Comparison of ENCODE assay signal across 16 cellular contexts in the genomic region with DNA sequence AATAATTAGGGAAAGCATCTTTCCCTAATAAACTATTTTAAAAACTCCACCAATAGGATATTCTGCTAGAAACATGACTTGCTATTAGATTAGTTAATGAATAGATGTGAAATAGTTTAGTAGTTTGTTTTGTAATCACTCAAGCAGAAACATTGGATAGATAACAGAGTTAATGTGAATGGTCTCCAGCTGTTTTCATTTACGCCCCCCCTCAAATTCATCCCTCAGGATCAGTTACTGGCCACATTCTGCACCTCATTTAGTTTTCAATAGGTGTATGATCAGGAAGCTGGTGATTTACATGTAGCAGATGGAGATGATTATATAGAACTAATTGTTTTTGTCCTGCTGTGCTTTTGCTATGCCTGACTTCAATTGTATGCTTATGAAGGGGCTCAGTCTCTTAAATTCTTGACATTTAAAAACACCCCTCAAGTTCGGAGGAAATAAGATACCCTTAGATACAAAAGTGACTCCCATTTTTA.
DNase-seq lines count a peak whose midpoint lies in the region; ATAC-seq and TF ChIP-seq lines count a peak whose summit lies in the region.
"Had no signal": no experiment of that assay in that cellular context is flagged by ENCODE, and none has a peak within 500 bp of the region (broad histone marks: within the 10 kb centered on the region; RNA-seq: fewer than 3 reads in every experiment).

No MANE protein-coding gene starts in this region.

- ATAC-seq in SK-N-SH treated with all-trans-retinoic acid at 6 μM for 48 hours, result no peak
- no peak for ATAC-seq in HG03039 (IDR thresholded peaks at IDR 0.05; ENCODE audit: unreplicated experiment)
- ATAC-seq in HG03378 (IDR thresholded peaks at IDR 0.05; ENCODE audit: unreplicated experiment), result no peak

- DNase-seq in COR-L47 (lab: John Stamatoyannopoulos, UW) (peak; percentile 60), NCI-H146 (lab: John Stamatoyannopoulos, UW) (peak; percentile 94), NCI-H524 treated with DMSO at 0.1 percent for 48 hours (lab: John Stamatoyannopoulos, UW) (peak; percentile 43), hepatic stellate cell (ENCODE audit: low spot score) (no peak)
- DNase-seq: Caco-2, EL, H7, IMR-90, Karpas-422, MM.1S, NCI-H1436, PC-9, SJCRH30 had no signal

TF ChIP-seq in SK-N-SH treated with all-trans-retinoic acid at 6 μM for 48 hours, 23 proteins besides CTCF, POLR2A, EP300 and RAD21:
- TF ChIP-seq PPARA (CRISPR knock-in tag; IDR thresholded peaks at IDR 0.05; ENCODE audit: borderline replicate concordance) (no peak), ZNF70 (CRISPR knock-in tag; IDR thresholded peaks at IDR 0.05) (no peak), TCF4 (CRISPR knock-in tag; IDR thresholded peaks at IDR 0.05; ENCODE audit: borderline replicate concordance) (peak; percentile 64), ESRRG (CRISPR knock-in tag; IDR thresholded peaks at IDR 0.05) (no peak), ARNTL (CRISPR knock-in tag; IDR thresholded peaks at IDR 0.05; ENCODE audit: borderline replicate concordance, low read depth) (no peak)
- TF ChIP-seq, protein P1, sequence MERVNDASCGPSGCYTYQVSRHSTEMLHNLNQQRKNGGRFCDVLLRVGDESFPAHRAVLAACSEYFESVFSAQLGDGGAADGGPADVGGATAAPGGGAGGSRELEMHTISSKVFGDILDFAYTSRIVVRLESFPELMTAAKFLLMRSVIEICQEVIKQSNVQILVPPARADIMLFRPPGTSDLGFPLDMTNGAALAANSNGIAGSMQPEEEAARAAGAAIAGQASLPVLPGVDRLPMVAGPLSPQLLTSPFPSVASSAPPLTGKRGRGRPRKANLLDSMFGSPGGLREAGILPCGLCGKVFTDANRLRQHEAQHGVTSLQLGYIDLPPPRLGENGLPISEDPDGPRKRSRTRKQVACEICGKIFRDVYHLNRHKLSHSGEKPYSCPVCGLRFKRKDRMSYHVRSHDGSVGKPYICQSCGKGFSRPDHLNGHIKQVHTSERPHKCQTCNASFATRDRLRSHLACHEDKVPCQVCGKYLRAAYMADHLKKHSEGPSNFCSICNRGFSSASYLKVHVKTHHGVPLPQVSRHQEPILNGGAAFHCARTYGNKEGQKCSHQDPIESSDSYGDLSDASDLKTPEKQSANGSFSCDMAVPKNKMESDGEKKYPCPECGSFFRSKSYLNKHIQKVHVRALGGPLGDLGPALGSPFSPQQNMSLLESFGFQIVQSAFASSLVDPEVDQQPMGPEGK (CRISPR knock-in tag; IDR thresholded peaks at IDR 0.05; ENCODE audit: borderline replicate concordance), result no peak
TF ChIP-seq in SK-N-SH treated with all-trans-retinoic acid at 6 μM for 48 hours: peak in this region for 1.
